Comparison of ENCODE assay signal across 1 cellular context in genomic region chr12:3097836-3098235, GRCh38.
TF ChIP-seq lines count a peak whose summit lies in the region.

No MANE protein-coding gene starts in this region.

TF ChIP-seq in HepG2, 621 proteins besides CTCF, POLR2A, EP300 and RAD21 (continued from another document and continues in another):
- no peak for TF ChIP-seq DZIP1 (CRISPR knock-in tag; IDR thresholded peaks at IDR 0.05)
- no peak for TF ChIP-seq ZBTB1 (CRISPR knock-in tag; IDR thresholded peaks at IDR 0.05; ENCODE audit: borderline replicate concordance)
- TF ChIP-seq ZSCAN12 (CRISPR knock-in tag; IDR thresholded peaks at IDR 0.05) = 0 out of 2 replicates have a peak, but pooled peaks have one; percentile 51
- TF ChIP-seq ZSCAN22 (CRISPR knock-in tag; IDR thresholded peaks at IDR 0.05) = peak; percentile 34; the same call in 1 of the 2 replicates
- peak; percentile 92 for TF ChIP-seq MEIS1 (CRISPR knock-in tag; IDR thresholded peaks at IDR 0.05; ENCODE audit: borderline replicate concordance)
- TF ChIP-seq ZNF143 (CRISPR knock-in tag; IDR thresholded peaks at IDR 0.05) = 0 out of 2 replicates have a peak, but pooled peaks have one; percentile 16
- peak; percentile 63; the same call in 1 of the 2 replicates for TF ChIP-seq ZNF788 (CRISPR knock-in tag; IDR thresholded peaks at IDR 0.05; ENCODE audit: borderline replicate concordance)
- TF ChIP-seq KAT8 (CRISPR knock-in tag; IDR thresholded peaks at IDR 0.05) = peak; percentile 57; the same call in 1 of the 2 replicates
- no peak for TF ChIP-seq ZNF207 (IDR thresholded peaks at IDR 0.05; ENCODE audit: borderline replicate concordance)
- TF ChIP-seq ELF1 (CRISPR knock-in tag; IDR thresholded peaks at IDR 0.05) = peak; percentile 5; the same call in 1 of the 2 replicates
- no peak; the same call in 1 of the 2 replicates for TF ChIP-seq ARNT2 (CRISPR knock-in tag; IDR thresholded peaks at IDR 0.05; ENCODE audit: low read depth)
- peak; percentile 10; the same call in 1 of the 2 replicates for TF ChIP-seq ZNF563 (CRISPR knock-in tag; IDR thresholded peaks at IDR 0.05)
- no peak for TF ChIP-seq ZNF704 (CRISPR knock-in tag; IDR thresholded peaks at IDR 0.05; ENCODE audit: borderline replicate concordance)
- no peak for TF ChIP-seq ZBTB4 (CRISPR knock-in tag; IDR thresholded peaks at IDR 0.05; ENCODE audit: borderline replicate concordance)
- peak; percentile 94 for TF ChIP-seq ESRRA (CRISPR knock-in tag; IDR thresholded peaks at IDR 0.05; ENCODE audit: low read depth)
- TF ChIP-seq SOX13 (IDR thresholded peaks at IDR 0.05) = no peak
- TF ChIP-seq SOX13 (CRISPR knock-in tag; conservative IDR thresholded peaks at IDR 0.05 in 1 of 2, IDR thresholded peaks at IDR 0.05 in 1 of 2) = 0 out of 4 replicates have a peak, but pooled peaks of 1 of the 2 experiments have one; percentile 29
- no peak; the same call in 1 of the 2 replicates for TF ChIP-seq ZNF280D (CRISPR knock-in tag; IDR thresholded peaks at IDR 0.05)
- no peak for TF ChIP-seq ZBTB21 (CRISPR knock-in tag; IDR thresholded peaks at IDR 0.05)
- TF ChIP-seq SNRNP70 (IDR thresholded peaks at IDR 0.05; ENCODE audit: low read depth, low read length) = no peak
- TF ChIP-seq E2F1 (CRISPR knock-in tag; IDR thresholded peaks at IDR 0.05) = no peak
- no peak for TF ChIP-seq RBM39 (IDR thresholded peaks at IDR 0.05; ENCODE audit: low read depth, low read length, poor library complexity, severe bottlenecking)
- no peak for TF ChIP-seq ZNF446 (CRISPR knock-in tag; IDR thresholded peaks at IDR 0.05)
- peak; percentile 44; the same call in 1 of the 2 replicates for TF ChIP-seq TAF1 (CRISPR knock-in tag; IDR thresholded peaks at IDR 0.05)
- no peak for TF ChIP-seq ZNF678 (CRISPR knock-in tag; IDR thresholded peaks at IDR 0.05)
- TF ChIP-seq BATF2 (CRISPR knock-in tag; IDR thresholded peaks at IDR 0.05) = no peak
- TF ChIP-seq ZNF513 (CRISPR knock-in tag; conservative IDR thresholded peaks at IDR 0.05) = no peak; the same call in 1 of the 2 replicates
- TF ChIP-seq ZBTB33 (CRISPR knock-in tag; IDR thresholded peaks at IDR 0.05) = peak; percentile 44; the same call in 1 of the 2 replicates
- TF ChIP-seq STAG1 (CRISPR knock-in tag; IDR thresholded peaks at IDR 0.05) = peak; percentile 29
- no peak for TF ChIP-seq ZNF720 (CRISPR knock-in tag; IDR thresholded peaks at IDR 0.05)
- TF ChIP-seq THAP9 (CRISPR knock-in tag; IDR thresholded peaks at IDR 0.05; ENCODE audit: borderline replicate concordance) = no peak
- no peak for TF ChIP-seq PAWR (CRISPR knock-in tag; IDR thresholded peaks at IDR 0.05; ENCODE audit: borderline replicate concordance)
- peak; percentile 91 for TF ChIP-seq ZNF607 (CRISPR knock-in tag; IDR thresholded peaks at IDR 0.05; ENCODE audit: borderline replicate concordance)
- no peak for TF ChIP-seq ZNF432 (CRISPR knock-in tag; IDR thresholded peaks at IDR 0.05; ENCODE audit: borderline replicate concordance)
- TF ChIP-seq HOMEZ (CRISPR knock-in tag; IDR thresholded peaks at IDR 0.05; ENCODE audit: low read depth) = 0 out of 2 replicates have a peak, but pooled peaks have one; percentile 18
- TF ChIP-seq DPF2 (CRISPR knock-in tag; IDR thresholded peaks at IDR 0.05; ENCODE audit: borderline replicate concordance, low read depth) = peak; percentile 87
- TF ChIP-seq ZNF850 (CRISPR knock-in tag; conservative IDR thresholded peaks at IDR 0.05) = no peak
- TF ChIP-seq SMAD9 (CRISPR knock-in tag; IDR thresholded peaks at IDR 0.05) = no peak
- TF ChIP-seq ZNF614 (CRISPR knock-in tag; IDR thresholded peaks at IDR 0.05; ENCODE audit: borderline replicate concordance) = 0 out of 2 replicates have a peak, but pooled peaks have one; percentile 9
